32 cellular contexts compared by ENCODE assay signal in genomic region chr7:133115596-133115995, GRCh38.
"Had no signal": no experiment of that assay in that cellular context is flagged by ENCODE, and none has a peak within 500 bp of the region (broad histone marks: within the 10 kb centered on the region; RNA-seq: fewer than 3 reads in every experiment).

No MANE protein-coding gene starts in this region.

- H3K27me3 ChIP-seq: ascending aorta, dorsolateral prefrontal cortex, gastrocnemius medialis, vagina had no signal

- H3K36me3 ChIP-seq: ascending aorta, cardiac muscle cell, gastrocnemius medialis, vagina, WERI-Rb-1 had no signal

- H3K4me1 ChIP-seq: ascending aorta, gastrocnemius medialis, vagina had no signal

- H3K4me2 ChIP-seq: smooth muscle cell had no signal

- H3K9me3 Mint-ChIP-seq: activated CD4-positive, alpha-beta T cell treated with anti-CD3 and anti-CD28 coated beads, Interleukin-2, amount 10 ng/mL, durations not matched to agents 24 days and 14 days; activated naive CD4-positive, alpha-beta T cell treated with anti-CD3 and anti-CD28 coated beads, Interleukin-2, amount 10 ng/mL, durations not matched to agents 7 days and 5 days; activated T-cell treated with anti-CD3 and anti-CD28 coated beads, Interleukin-2, amount 50 U/mL, for 24 hours; natural killer cell treated with Interleukin-12 subunit alpha and Interleukin-12 subunit beta and Interleukin-15 and Interleukin-18, amount 100 ng/mL, for 72 hours; stimulated activated memory B cell treated with anti-CD40 and anti-IgM and Interleukin-4, amounts not matched to agents 10 μg/mL and 1 μg/mL and 100 μg/mL, for 72 hours; type B pancreatic cell had no signal

- H3K4me3 Mint-ChIP-seq: activated CD4-positive, alpha-beta memory T cell treated with anti-CD3 and anti-CD28 coated beads, Interleukin-2, amount 10 ng/mL, durations not matched to agents 7 days and 5 days; activated CD4-positive, alpha-beta T cell treated with anti-CD3 and anti-CD28 coated beads, Interleukin-2, amount 10 ng/mL, durations not matched to agents 24 days and 14 days; activated naive CD4-positive, alpha-beta T cell treated with anti-CD3 and anti-CD28 coated beads, Interleukin-2, amount 10 ng/mL, durations not matched to agents 7 days and 5 days; activated naive CD8-positive, alpha-beta T cell treated with anti-CD3 and anti-CD28 coated beads, Interleukin-2, amount 10 ng/mL, durations not matched to agents 7 days and 5 days; activated T-cell treated with anti-CD3 and anti-CD28 coated beads, Interleukin-2, amount 50 U/mL, for 24 hours; brain; natural killer cell treated with Interleukin-12 subunit alpha and Interleukin-12 subunit beta and Interleukin-15 and Interleukin-18, amount 100 ng/mL, for 72 hours; stimulated activated memory B cell treated with anti-CD40 and anti-IgM and Interleukin-4, amounts not matched to agents 10 μg/mL and 1 μg/mL and 100 μg/mL, for 72 hours; stimulated activated naive CD8-positive, alpha-beta T cell treated with anti-CD3 and anti-CD28 coated beads, Interleukin-15, amount 100 ng/mL, for 72 hours; type B pancreatic cell had no signal

- ATAC-seq: gastrocnemius medialis; natural killer cell treated with Interleukin-12 subunit alpha and Interleukin-12 subunit beta and Interleukin-15 and Interleukin-18, amount 100 ng/mL, for 72 hours; stimulated activated memory B cell treated with anti-CD40 and anti-IgM and Interleukin-4, amounts not matched to agents 10 μg/mL and 1 μg/mL and 100 μg/mL, for 72 hours; stimulated activated naive CD8-positive, alpha-beta T cell treated with anti-CD3 and anti-CD28 coated beads, Interleukin-15, amount 100 ng/mL, for 72 hours had no signal

- H3K27ac ChIP-seq: ascending aorta, cardiac muscle cell, coronary artery, dorsolateral prefrontal cortex, gastrocnemius medialis, vagina, WERI-Rb-1 had no signal

- H3K36me3 Mint-ChIP-seq: activated naive CD4-positive, alpha-beta T cell treated with anti-CD3 and anti-CD28 coated beads, Interleukin-2, amount 10 ng/mL, durations not matched to agents 7 days and 5 days; activated naive CD8-positive, alpha-beta T cell treated with anti-CD3 and anti-CD28 coated beads, Interleukin-2, amount 10 ng/mL, durations not matched to agents 7 days and 5 days; brain; natural killer cell treated with Interleukin-12 subunit alpha and Interleukin-12 subunit beta and Interleukin-15 and Interleukin-18, amount 100 ng/mL, for 72 hours; stimulated activated memory B cell treated with anti-CD40 and anti-IgM and Interleukin-4, amounts not matched to agents 10 μg/mL and 1 μg/mL and 100 μg/mL, for 72 hours had no signal

- H3K9me3 ChIP-seq: ascending aorta, gastrocnemius medialis, vagina had no signal

- H3K4me3 ChIP-seq: ascending aorta, cardiac muscle cell, coronary artery, dorsolateral prefrontal cortex, gastrocnemius medialis, smooth muscle cell, vagina had no signal

- H3K4me1 Mint-ChIP-seq: activated CD4-positive, alpha-beta memory T cell treated with anti-CD3 and anti-CD28 coated beads, Interleukin-2, amount 10 ng/mL, durations not matched to agents 7 days and 5 days; activated CD4-positive, alpha-beta T cell treated with anti-CD3 and anti-CD28 coated beads, Interleukin-2, amount 10 ng/mL, durations not matched to agents 24 days and 14 days; activated naive CD4-positive, alpha-beta T cell treated with anti-CD3 and anti-CD28 coated beads, Interleukin-2, amount 10 ng/mL, durations not matched to agents 7 days and 5 days; activated naive CD8-positive, alpha-beta T cell treated with anti-CD3 and anti-CD28 coated beads, Interleukin-2, amount 10 ng/mL, durations not matched to agents 7 days and 5 days; stimulated activated memory B cell treated with anti-CD40 and anti-IgM and Interleukin-4, amounts not matched to agents 10 μg/mL and 1 μg/mL and 100 μg/mL, for 72 hours; stimulated activated naive CD8-positive, alpha-beta T cell treated with anti-CD3 and anti-CD28 coated beads, Interleukin-15, amount 100 ng/mL, for 72 hours had no signal

- DNase-seq: activated CD4-positive, alpha-beta memory T cell treated with anti-CD3 and anti-CD28 coated beads, Interleukin-2, amount 10 ng/mL, durations not matched to agents 7 days and 5 days; activated CD4-positive, alpha-beta T cell treated with anti-CD3 and anti-CD28 coated beads, Interleukin-2, amount 10 ng/mL, durations not matched to agents 24 days and 14 days; activated CD4-positive, CD25-positive, alpha-beta regulatory T cell treated with anti-CD3 and anti-CD28 coated beads, Interleukin-2, amount 50 U/mL, for 72 hours; activated CD8-positive, alpha-beta memory T cell treated with anti-CD3 and anti-CD28 coated beads, Interleukin-2, amount 50 U/mL, for 48 hours; activated gamma-delta T cell; activated naive CD4-positive, alpha-beta T cell treated with anti-CD3 and anti-CD28 coated beads, Interleukin-2, amount 10 ng/mL, durations not matched to agents 7 days and 5 days; activated naive CD8-positive, alpha-beta T cell treated with anti-CD3 and anti-CD28 coated beads, Interleukin-2, amount 10 ng/mL, durations not matched to agents 7 days and 5 days; activated T-cell treated with anti-CD3 and anti-CD28 coated beads, Interleukin-2, amount 50 U/mL, for 24 hours; dorsolateral prefrontal cortex; effector memory CD4-positive, alpha-beta T cell; erythroblast; gastrocnemius medialis; glutamatergic neuron; mesenchymal stem cell; posterior cingulate gyrus; retina; stimulated activated CD4-positive, alpha-beta T cell treated with anti-CD3 and anti-CD28 coated beads, Interleukin-1b, Interleukin-23, amount 100 ng/mL, for 48 hours; stimulated activated CD4-positive, alpha-beta T cell treated with anti-CD3 and anti-CD28 coated beads, Interleukin-4, amount 100 ng/mL, for 4 hours; stimulated activated CD8-positive, alpha-beta memory T cell treated with anti-CD3 and anti-CD28 coated beads, Interleukin-4, amount 100 ng/mL, for 48 hours; stimulated activated naive CD8-positive, alpha-beta T cell treated with anti-CD3 and anti-CD28 coated beads, Interleukin-15, amount 100 ng/mL, for 72 hours; substantia nigra; T-helper 9 cell; WERI-Rb-1 had no signal

- H3K27ac Mint-ChIP-seq: activated CD4-positive, alpha-beta memory T cell treated with anti-CD3 and anti-CD28 coated beads, Interleukin-2, amount 10 ng/mL, durations not matched to agents 7 days and 5 days; activated CD4-positive, alpha-beta T cell treated with anti-CD3 and anti-CD28 coated beads, Interleukin-2, amount 10 ng/mL, durations not matched to agents 24 days and 14 days; activated naive CD4-positive, alpha-beta T cell treated with anti-CD3 and anti-CD28 coated beads, Interleukin-2, amount 10 ng/mL, durations not matched to agents 7 days and 5 days; activated naive CD8-positive, alpha-beta T cell treated with anti-CD3 and anti-CD28 coated beads, Interleukin-2, amount 10 ng/mL, durations not matched to agents 7 days and 5 days; activated T-cell treated with anti-CD3 and anti-CD28 coated beads, Interleukin-2, amount 50 U/mL, for 24 hours; natural killer cell treated with Interleukin-12 subunit alpha and Interleukin-12 subunit beta and Interleukin-15 and Interleukin-18, amount 100 ng/mL, for 72 hours; stimulated activated memory B cell treated with anti-CD40 and anti-IgM and Interleukin-4, amounts not matched to agents 10 μg/mL and 1 μg/mL and 100 μg/mL, for 72 hours; stimulated activated naive CD8-positive, alpha-beta T cell treated with anti-CD3 and anti-CD28 coated beads, Interleukin-15, amount 100 ng/mL, for 72 hours; type B pancreatic cell had no signal
